In the genomic region with DNA sequence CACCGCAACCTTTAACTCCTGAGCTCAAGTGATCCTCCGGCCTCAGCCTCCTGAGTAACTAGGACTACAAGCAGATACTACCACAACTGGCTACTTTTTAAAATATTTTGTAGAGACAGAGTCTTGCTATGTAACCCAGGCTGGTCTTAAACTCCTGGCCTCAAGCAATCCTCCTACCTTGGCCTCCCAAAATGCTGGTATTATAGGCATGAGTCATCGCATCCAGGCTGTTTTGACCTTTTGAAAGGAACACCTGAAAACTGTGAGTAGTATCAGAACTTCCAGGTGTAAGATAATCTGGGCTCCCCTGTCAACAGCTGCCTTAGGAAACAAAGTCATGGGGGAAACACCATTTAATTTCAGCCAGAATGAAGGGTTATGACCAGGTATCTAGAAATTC, we compare ENCODE assay signal across 1 cellular context.
TF ChIP-seq lines count a peak whose summit lies in the region.

No MANE protein-coding gene starts in this region.

TF ChIP-seq in GM23338, 12 proteins besides CTCF, POLR2A, EP300 and RAD21 (continued from another document):
- TF ChIP-seq REST (IDR thresholded peaks at IDR 0.05; ENCODE audit: unreplicated experiment) = no peak
- TF ChIP-seq EZH2phosphoT487 (IDR thresholded peaks at IDR 0.05; ENCODE audit: unreplicated experiment) = no peak
- TF ChIP-seq POLR2AphosphoS5 (IDR thresholded peaks at IDR 0.05; ENCODE audit: low read depth) = no peak
- no peak for TF ChIP-seq ZNF462 (CRISPR knock-in tag; IDR thresholded peaks at IDR 0.05)
- TF ChIP-seq CREB1 (CRISPR knock-in tag; IDR thresholded peaks at IDR 0.05; ENCODE audit: low read depth) = no peak
